In genomic region chr20:24821391-24821790, GRCh38 we compare ENCODE assay signal across 35 cellular contexts.
"Had no signal": no experiment of that assay in that cellular context is flagged by ENCODE, and none has a peak within 500 bp of the region (broad histone marks: within the 10 kb centered on the region; RNA-seq: fewer than 3 reads in every experiment).

No MANE protein-coding gene starts in this region.

- H3K36me3 Mint-ChIP-seq: activated CD4-positive, alpha-beta memory T cell treated with anti-CD3 and anti-CD28 coated beads for 36 hours; activated CD8-positive, alpha-beta memory T cell treated with anti-CD3 and anti-CD28 coated beads, Interleukin-2, amount 10 ng/mL, durations not matched to agents 7 days and 5 days; activated naive CD4-positive, alpha-beta T cell treated with anti-CD3 and anti-CD28 coated beads, Interleukin-2, amount 10 ng/mL, durations not matched to agents 7 days and 5 days; activated naive CD4-positive, alpha-beta T cell treated with anti-CD3 and anti-CD28 coated beads, Interleukin-2, amount 50 U/mL, for 72 hours; activated naive CD8-positive, alpha-beta T cell treated with anti-CD3 and anti-CD28 coated beads, Interleukin-2, amount 10 ng/mL, durations not matched to agents 7 days and 5 days; brain had no signal

- H3K27me3 Mint-ChIP-seq: activated CD4-positive, alpha-beta memory T cell treated with anti-CD3 and anti-CD28 coated beads for 36 hours; activated CD8-positive, alpha-beta memory T cell treated with anti-CD3 and anti-CD28 coated beads, Interleukin-2, amount 10 ng/mL, durations not matched to agents 7 days and 5 days; activated naive CD4-positive, alpha-beta T cell treated with anti-CD3 and anti-CD28 coated beads, Interleukin-2, amount 10 ng/mL, durations not matched to agents 7 days and 5 days; activated naive CD8-positive, alpha-beta T cell treated with anti-CD3 and anti-CD28 coated beads, Interleukin-2, amount 10 ng/mL, durations not matched to agents 7 days and 5 days had no signal

- H3K4me1 Mint-ChIP-seq: activated CD8-positive, alpha-beta memory T cell treated with anti-CD3 and anti-CD28 coated beads, Interleukin-2, amount 10 ng/mL, durations not matched to agents 7 days and 5 days; activated naive CD4-positive, alpha-beta T cell treated with anti-CD3 and anti-CD28 coated beads, Interleukin-2, amount 10 ng/mL, durations not matched to agents 7 days and 5 days; brain; central memory CD8-positive, alpha-beta T cell; T-helper 17 cell had no signal

- H3K9me3 Mint-ChIP-seq: activated B cell treated with CpG ODN at 0.5 μM for 24 hours; activated CD4-positive, alpha-beta memory T cell treated with anti-CD3 and anti-CD28 coated beads for 36 hours; activated naive CD4-positive, alpha-beta T cell treated with anti-CD3 and anti-CD28 coated beads, Interleukin-2, amount 10 ng/mL, durations not matched to agents 7 days and 5 days; activated naive CD4-positive, alpha-beta T cell treated with anti-CD3 and anti-CD28 coated beads, Interleukin-2, amount 50 U/mL, for 72 hours; activated naive CD8-positive, alpha-beta T cell treated with anti-CD3 and anti-CD28 coated beads, Interleukin-2, amount 10 ng/mL, durations not matched to agents 7 days and 5 days; activated T-helper 1 cell treated with anti-CD3 and anti-CD28 coated beads, Interleukin-12 subunit alpha, Interleukin-12 subunit beta, Interleukin-2, Interleukin-4 antibody, amounts not matched to agents 30 ng/mL and 10 ng/mL and 1 ng/mL, durations not matched to agents 14 hours and 24 hours and 36 hours; central memory CD8-positive, alpha-beta T cell; effector memory CD8-positive, alpha-beta T cell; T-helper 2 cell treated with Interferon-gamma antibody and Interleukin-4, amounts not matched to agents 5 μg/mL and 100 μg/mL, for 36 hours had no signal

- DNase-seq: activated B cell treated with CpG ODN at 0.5 μM for 24 hours; activated CD4-positive, alpha-beta memory T cell treated with anti-CD3 and anti-CD28 coated beads for 36 hours; activated CD4-positive, alpha-beta T cell treated with anti-CD3 and anti-CD28 coated beads for 48 hours; activated CD4-positive, alpha-beta T cell treated with anti-CD3 and anti-CD28 coated beads, Interleukin-2, amount 50 U/mL, for 1 hour; activated CD8-positive, alpha-beta memory T cell treated with anti-CD3 and anti-CD28 coated beads, Interleukin-2, amount 10 ng/mL, durations not matched to agents 7 days and 5 days; activated CD8-positive, alpha-beta memory T cell treated with anti-CD3 and anti-CD28 coated beads, Interleukin-2, amount 50 U/mL, for 4 hours; activated CD8-positive, alpha-beta T cell treated with anti-CD3 and anti-CD28 coated beads, Interleukin-2, amount 10 ng/mL, durations not matched to agents 7 days and 5 days; activated gamma-delta T cell; activated naive CD4-positive, alpha-beta T cell; activated naive CD4-positive, alpha-beta T cell treated with anti-CD3 and anti-CD28 coated beads, Interleukin-2, amount 10 ng/mL, durations not matched to agents 7 days and 5 days; activated naive CD8-positive, alpha-beta T cell treated with anti-CD3 and anti-CD28 coated beads, Interleukin-2, amount 10 ng/mL, durations not matched to agents 7 days and 5 days; activated T-cell treated with anti-CD3 and anti-CD28 coated beads, Interleukin-2, amount 50 U/mL, for 1 hour; activated T-cell treated with anti-CD3 and anti-CD28 coated beads, Interleukin-2, amount 50 U/mL, for 48 hours; cortex of kidney; dermis blood vessel endothelial cell; effector CD4-positive, alpha-beta T cell; effector memory CD8-positive, alpha-beta T cell; erythroblast; foreskin keratinocyte; gastrocnemius medialis; glutamatergic neuron; T-helper 1 cell; T-helper 17 cell; T1000; WERI-Rb-1 had no signal

- H3K36me3 ChIP-seq: ascending aorta, breast epithelium, cardiac muscle cell, esophagus muscularis mucosa, gastrocnemius medialis, WERI-Rb-1 had no signal

- H3K27ac Mint-ChIP-seq: activated B cell treated with CpG ODN at 0.5 μM for 24 hours; activated CD4-positive, alpha-beta memory T cell treated with anti-CD3 and anti-CD28 coated beads for 36 hours; activated CD8-positive, alpha-beta memory T cell treated with anti-CD3 and anti-CD28 coated beads, Interleukin-2, amount 10 ng/mL, durations not matched to agents 7 days and 5 days; activated CD8-positive, alpha-beta T cell treated with anti-CD3 and anti-CD28 coated beads, Interleukin-2, amount 10 ng/mL, durations not matched to agents 7 days and 5 days; activated naive CD4-positive, alpha-beta T cell treated with anti-CD3 and anti-CD28 coated beads, Interleukin-2, amount 10 ng/mL, durations not matched to agents 7 days and 5 days; activated naive CD4-positive, alpha-beta T cell treated with anti-CD3 and anti-CD28 coated beads, Interleukin-2, amount 50 U/mL, for 72 hours; activated naive CD8-positive, alpha-beta T cell treated with anti-CD3 and anti-CD28 coated beads, Interleukin-2, amount 10 ng/mL, durations not matched to agents 7 days and 5 days; activated T-helper 1 cell treated with anti-CD3 and anti-CD28 coated beads, Interleukin-12 subunit alpha, Interleukin-12 subunit beta, Interleukin-2, Interleukin-4 antibody, amounts not matched to agents 30 ng/mL and 10 ng/mL and 1 ng/mL, durations not matched to agents 14 hours and 24 hours and 36 hours; brain; effector memory CD8-positive, alpha-beta T cell; T-helper 17 cell; T-helper 2 cell treated with Interferon-gamma antibody and Interleukin-4, amounts not matched to agents 5 μg/mL and 100 μg/mL, for 36 hours had no signal

- H3K4me1 ChIP-seq: ascending aorta, breast epithelium, esophagus muscularis mucosa, foreskin keratinocyte, gastrocnemius medialis had no signal

- H3K27me3 ChIP-seq: ascending aorta, cardiac muscle cell, esophagus muscularis mucosa, foreskin keratinocyte, gastrocnemius medialis had no signal

- H3K4me3 ChIP-seq: ascending aorta, breast epithelium, cardiac muscle cell, esophagus muscularis mucosa, gastrocnemius medialis had no signal

- H3K27ac ChIP-seq: ascending aorta, breast epithelium, cardiac muscle cell, esophagus muscularis mucosa, foreskin keratinocyte, gastrocnemius medialis, WERI-Rb-1 had no signal

- H3K4me3 Mint-ChIP-seq: activated B cell treated with CpG ODN at 0.5 μM for 24 hours; activated CD4-positive, alpha-beta memory T cell treated with anti-CD3 and anti-CD28 coated beads for 36 hours; activated CD8-positive, alpha-beta memory T cell treated with anti-CD3 and anti-CD28 coated beads, Interleukin-2, amount 10 ng/mL, durations not matched to agents 7 days and 5 days; activated CD8-positive, alpha-beta T cell treated with anti-CD3 and anti-CD28 coated beads, Interleukin-2, amount 10 ng/mL, durations not matched to agents 7 days and 5 days; activated naive CD4-positive, alpha-beta T cell treated with anti-CD3 and anti-CD28 coated beads, Interleukin-2, amount 10 ng/mL, durations not matched to agents 7 days and 5 days; activated naive CD8-positive, alpha-beta T cell treated with anti-CD3 and anti-CD28 coated beads, Interleukin-2, amount 10 ng/mL, durations not matched to agents 7 days and 5 days; activated T-helper 1 cell treated with anti-CD3 and anti-CD28 coated beads, Interleukin-12 subunit alpha, Interleukin-12 subunit beta, Interleukin-2, Interleukin-4 antibody, amounts not matched to agents 30 ng/mL and 10 ng/mL and 1 ng/mL, durations not matched to agents 14 hours and 24 hours and 36 hours; brain; central memory CD8-positive, alpha-beta T cell; effector memory CD8-positive, alpha-beta T cell; T-helper 17 cell; T-helper 2 cell treated with Interferon-gamma antibody and Interleukin-4, amounts not matched to agents 5 μg/mL and 100 μg/mL, for 36 hours had no signal

- ATAC-seq: activated CD4-positive, CD25-positive, alpha-beta regulatory T cell treated with anti-CD3 and anti-CD28 coated beads, Interleukin-2, amount 50 U/mL, for 24 hours; activated CD8-positive, alpha-beta memory T cell treated with anti-CD3 and anti-CD28 coated beads, Interleukin-2, amount 10 ng/mL, durations not matched to agents 7 days and 5 days; activated CD8-positive, alpha-beta T cell treated with anti-CD3 and anti-CD28 coated beads, Interleukin-2, amount 10 ng/mL, durations not matched to agents 7 days and 5 days; activated naive CD4-positive, alpha-beta T cell treated with anti-CD3 and anti-CD28 coated beads, Interleukin-2, amount 50 U/mL, for 72 hours; effector memory CD8-positive, alpha-beta T cell; foreskin keratinocyte; gastrocnemius medialis; T-helper 17 cell had no signal

- H3K9me3 ChIP-seq: ascending aorta, breast epithelium, esophagus muscularis mucosa, gastrocnemius medialis had no signal
